1 cellular context compared by ENCODE assay signal in genomic region chr14:60965402-60965801, GRCh38.
TF ChIP-seq lines count a peak whose summit lies in the region.

No MANE protein-coding gene starts in this region.

TF ChIP-seq in HepG2, 621 proteins besides CTCF, POLR2A, EP300 and RAD21:
- TF ChIP-seq ZNF790 (CRISPR knock-in tag; IDR thresholded peaks at IDR 0.05; ENCODE audit: borderline replicate concordance) (no peak), PRDM15 (CRISPR knock-in tag; IDR thresholded peaks at IDR 0.05) (no peak), ZNF24 (IDR thresholded peaks at IDR 0.05) (no peak), ATF6 (CRISPR knock-in tag; conservative IDR thresholded peaks at IDR 0.05) (no peak), XRCC5 (optimal IDR thresholded peaks at IDR 0.05; ENCODE audit: low read length) (no peak), ATF3 (CRISPR knock-in tag; IDR thresholded peaks at IDR 0.05) (no peak), HNRNPK (IDR thresholded peaks at IDR 0.05; ENCODE audit: low read depth, low read length, poor library complexity, severe bottlenecking) (no peak), KDM4B (CRISPR knock-in tag; IDR thresholded peaks at IDR 0.05) (no peak), ZNF549 (CRISPR knock-in tag; IDR thresholded peaks at IDR 0.05) (no peak), ZNF441 (CRISPR knock-in tag; IDR thresholded peaks at IDR 0.05; ENCODE audit: borderline replicate concordance) (no peak), ZNF775 (CRISPR knock-in tag; IDR thresholded peaks at IDR 0.05; ENCODE audit: borderline replicate concordance) (no peak), RBAK (CRISPR knock-in tag; IDR thresholded peaks at IDR 0.05) (no peak), GRHL1 (CRISPR knock-in tag; conservative IDR thresholded peaks at IDR 0.05) (no peak), ZNF136 (CRISPR knock-in tag; IDR thresholded peaks at IDR 0.05; ENCODE audit: low read depth) (no peak), ZSCAN12 (CRISPR knock-in tag; IDR thresholded peaks at IDR 0.05) (no peak), SKIL (CRISPR knock-in tag; IDR thresholded peaks at IDR 0.05; ENCODE audit: borderline replicate concordance) (no peak), ZNF235 (CRISPR knock-in tag; IDR thresholded peaks at IDR 0.05; ENCODE audit: borderline replicate concordance) (no peak), ZBTB14 (CRISPR knock-in tag; IDR thresholded peaks at IDR 0.05) (no peak)
